In the genomic region with DNA sequence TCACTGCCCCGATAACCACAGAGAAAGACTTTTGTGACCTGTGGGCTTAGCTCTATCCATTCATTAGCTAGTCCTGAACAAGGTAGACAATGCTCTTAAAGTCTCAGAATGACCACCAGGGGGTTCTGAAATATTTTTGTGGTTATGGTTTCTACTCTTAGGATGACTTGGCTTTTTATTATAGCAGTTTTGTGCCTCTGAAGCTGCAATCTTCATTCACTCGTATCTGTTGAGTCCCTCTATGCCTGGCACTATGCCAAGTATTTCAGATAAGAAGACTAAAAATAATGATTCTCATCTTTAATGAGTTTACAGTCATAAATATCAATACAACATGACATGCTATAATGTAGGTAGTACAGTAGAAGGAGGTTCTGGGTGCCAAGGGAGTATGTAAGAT, we compare ENCODE assay signal across 9 cellular contexts.
A peak's percentile ranks its signal among the peaks of the same experiment; 100 is the strongest.
DNase-seq lines count a peak whose midpoint lies in the region; ATAC-seq and TF ChIP-seq lines count a peak whose summit lies in the region.
"Had no signal": no experiment of that assay in that cellular context is flagged by ENCODE, and none has a peak within 500 bp of the region (broad histone marks: within the 10 kb centered on the region; RNA-seq: fewer than 3 reads in every experiment).

No MANE protein-coding gene starts in this region.

- CTCF ChIA-PET in Caco-2 (lab: Charles Lee) = interaction anchor here (0.6 to 1.0 kb wide), 2 partner anchors 20 to 124 kb away, joined by 4 to 6 read pairs; no protein-coding TSS in a partner anchor
- CTCF ChIA-PET in CD4-positive, alpha-beta memory T cell (lab: Charles Lee; ENCODE audit: partially characterized antibody) = no interaction called here

- no peaks in the 10 kb centered on the region for H3K27me3 ChIP-seq in Caco-2 (replicated peaks; ENCODE audit: control insufficient read depth, insufficient read depth, low read length)
- no peaks in the 10 kb centered on the region for H3K27me3 ChIP-seq in CD4-positive, alpha-beta memory T cell (ENCODE audit: insufficient read depth, low read length)

- no peaks in the 10 kb centered on the region for H3K9me3 Mint-ChIP-seq in Caco-2 (ENCODE audit: unreplicated experiment)
- no peaks in the 10 kb centered on the region for H3K9me3 Mint-ChIP-seq in CD4-positive, alpha-beta memory T cell
- no peaks in the 10 kb centered on the region for H3K9me3 Mint-ChIP-seq in activated CD4-positive, alpha-beta T cell treated with anti-CD3 and anti-CD28 coated beads, Interleukin-2, amount 10 ng/mL, durations not matched to agents 24 days and 14 days
- H3K9me3 Mint-ChIP-seq: activated naive CD8-positive, alpha-beta T cell treated with anti-CD3 and anti-CD28 coated beads, Interleukin-2, amount 10 ng/mL, durations not matched to agents 7 days and 5 days had no signal

- H3K4me3 ChIP-seq in Caco-2 (ENCODE audit: low read depth, low read length) = no peak overlapping the region
- no peak overlapping the region for H3K4me3 ChIP-seq in CD4-positive, alpha-beta memory T cell (ENCODE audit: low read length in 2 of 2)
- no peak overlapping the region for H3K4me3 ChIP-seq in coronary artery

- TF ChIP-seq CTCF in Caco-2 (IDR thresholded peaks at IDR 0.05; ENCODE audit: insufficient read depth in 1 of 2, low read depth in 1 of 2, low read length in 1 of 2, severe bottlenecking in 1 of 2, unreplicated experiment in 1 of 2) (peak; percentile 26 to 28), coronary artery (IDR thresholded peaks at IDR 0.05) (no peak)

- H3K36me3 Mint-ChIP-seq in Caco-2 (ENCODE audit: insufficient read depth, unreplicated experiment) = no peaks in the 10 kb centered on the region
- no peaks in the 10 kb centered on the region for H3K36me3 Mint-ChIP-seq in CD4-positive, alpha-beta memory T cell
- H3K36me3 Mint-ChIP-seq in activated CD4-positive, alpha-beta T cell treated with anti-CD3 and anti-CD28 coated beads, Interleukin-2, amount 10 ng/mL, durations not matched to agents 24 days and 14 days (ENCODE audit: low read depth) = no peaks in the 10 kb centered on the region
- H3K36me3 Mint-ChIP-seq: activated naive CD8-positive, alpha-beta T cell treated with anti-CD3 and anti-CD28 coated beads, Interleukin-2, amount 10 ng/mL, durations not matched to agents 7 days and 5 days had no signal

- no peaks in the 10 kb centered on the region for H3K4me1 Mint-ChIP-seq in Caco-2 (ENCODE audit: low read depth, unreplicated experiment)
- no peaks in the 10 kb centered on the region for H3K4me1 Mint-ChIP-seq in CD4-positive, alpha-beta memory T cell
- no peaks in the 10 kb centered on the region for H3K4me1 Mint-ChIP-seq in activated CD4-positive, alpha-beta T cell treated with anti-CD3 and anti-CD28 coated beads, Interleukin-2, amount 10 ng/mL, durations not matched to agents 24 days and 14 days
- H3K4me1 Mint-ChIP-seq: activated naive CD8-positive, alpha-beta T cell treated with anti-CD3 and anti-CD28 coated beads, Interleukin-2, amount 10 ng/mL, durations not matched to agents 7 days and 5 days had no signal

- no peak overlapping the region for H3K27ac Mint-ChIP-seq in Caco-2 (ENCODE audit: unreplicated experiment)
- H3K27ac Mint-ChIP-seq in CD4-positive, alpha-beta memory T cell = no peak overlapping the region
- no peak overlapping the region for H3K27ac Mint-ChIP-seq in activated CD4-positive, alpha-beta T cell treated with anti-CD3 and anti-CD28 coated beads, Interleukin-2, amount 10 ng/mL, durations not matched to agents 24 days and 14 days
- H3K27ac Mint-ChIP-seq: activated naive CD8-positive, alpha-beta T cell treated with anti-CD3 and anti-CD28 coated beads, Interleukin-2, amount 10 ng/mL, durations not matched to agents 7 days and 5 days had no signal

- no peak overlapping the region for H3K4me3 Mint-ChIP-seq in Caco-2 (ENCODE audit: unreplicated experiment)
- H3K4me3 Mint-ChIP-seq in CD4-positive, alpha-beta memory T cell = no peak overlapping the region
- no peak overlapping the region for H3K4me3 Mint-ChIP-seq in activated CD4-positive, alpha-beta T cell treated with anti-CD3 and anti-CD28 coated beads, Interleukin-2, amount 10 ng/mL, durations not matched to agents 24 days and 14 days
- H3K4me3 Mint-ChIP-seq: activated naive CD8-positive, alpha-beta T cell treated with anti-CD3 and anti-CD28 coated beads, Interleukin-2, amount 10 ng/mL, durations not matched to agents 7 days and 5 days had no signal

- intact Hi-C loops in Caco-2 (cut with micrococcal nuclease; ENCODE audit: unreplicated experiment) = no loop called here
- intact Hi-C loops in CD4-positive, alpha-beta memory T cell (cut with micrococcal nuclease) = no loop called here
- intact Hi-C loops in activated CD4-positive, alpha-beta T cell treated with anti-CD3 and anti-CD28 coated beads, Interleukin-2, amount 10 ng/mL, durations not matched to agents 24 days and 14 days (cut with micrococcal nuclease) = no loop called here

- no peaks in the 10 kb centered on the region for H3K9me3 ChIP-seq in Caco-2
- no peaks in the 10 kb centered on the region for H3K9me3 ChIP-seq in CD4-positive, alpha-beta memory T cell (ENCODE audit: control insufficient read depth in 1 of 2, low read length in 2 of 2)

- no TSS peak for BruUV-seq in Caco-2 (replicated peaks; lab: Mats Ljungman, UMichigan)

- H3K27ac ChIP-seq in CD4-positive, alpha-beta memory T cell (ENCODE audit: low read depth, low read length) = no peak overlapping the region
- no peak overlapping the region for H3K27ac ChIP-seq in coronary artery

- H3K36me3 ChIP-seq in Caco-2 (ENCODE audit: control insufficient read depth, insufficient read depth, low read length) = no peaks in the 10 kb centered on the region
- H3K36me3 ChIP-seq in CD4-positive, alpha-beta memory T cell (ENCODE audit: insufficient read depth, low read length) = no peaks in the 10 kb centered on the region

- ATAC-seq in GM19324 (IDR thresholded peaks at IDR 0.05; ENCODE audit: low FRiP score, unreplicated experiment) = peak; percentile 76
- peak; percentile 98 for ATAC-seq in HG03103 (IDR thresholded peaks at IDR 0.05; ENCODE audit: low read depth, unreplicated experiment)

- peaks cover 8% of the 10 kb centered on the region for H3K27me3 Mint-ChIP-seq in Caco-2 (ENCODE audit: insufficient read depth, unreplicated experiment)
- H3K27me3 Mint-ChIP-seq in CD4-positive, alpha-beta memory T cell = no peaks in the 10 kb centered on the region
- H3K27me3 Mint-ChIP-seq in activated CD4-positive, alpha-beta T cell treated with anti-CD3 and anti-CD28 coated beads, Interleukin-2, amount 10 ng/mL, durations not matched to agents 24 days and 14 days = no peaks in the 10 kb centered on the region
- H3K27me3 Mint-ChIP-seq: activated naive CD8-positive, alpha-beta T cell treated with anti-CD3 and anti-CD28 coated beads, Interleukin-2, amount 10 ng/mL, durations not matched to agents 7 days and 5 days had no signal

- no peaks in the 10 kb centered on the region for H3K4me1 ChIP-seq in Caco-2
- H3K4me1 ChIP-seq in CD4-positive, alpha-beta memory T cell (ENCODE audit: insufficient read depth, low read length) = no peaks in the 10 kb centered on the region

- DNase-seq in Caco-2 (no peak), RKO (ENCODE audit: low spot score) (peak; percentile 56), coronary artery (ENCODE audit: low spot score) (no peak)
- no peak for DNase-seq in CD4-positive, alpha-beta memory T cell
- no peak for DNase-seq in stimulated activated CD4-positive, alpha-beta T cell treated with anti-CD3 and anti-CD28 coated beads, Interleukin-4, amount 100 ng/mL, for 24 hours
- no peak for DNase-seq in activated CD4-positive, alpha-beta T cell treated with anti-CD3 and anti-CD28 coated beads, Interleukin-2, amount 10 ng/mL, durations not matched to agents 24 days and 14 days
- DNase-seq: activated naive CD8-positive, alpha-beta T cell treated with anti-CD3 and anti-CD28 coated beads, Interleukin-2, amount 10 ng/mL, durations not matched to agents 7 days and 5 days had no signal

- POLR2A ChIA-PET in Caco-2 (lab: Charles Lee) = no interaction called here
- POLR2A ChIA-PET in CD4-positive, alpha-beta memory T cell (lab: Charles Lee; ENCODE audit: partially characterized antibody) = no interaction called here
